12 cellular contexts compared by ENCODE assay signal in the genomic region with DNA sequence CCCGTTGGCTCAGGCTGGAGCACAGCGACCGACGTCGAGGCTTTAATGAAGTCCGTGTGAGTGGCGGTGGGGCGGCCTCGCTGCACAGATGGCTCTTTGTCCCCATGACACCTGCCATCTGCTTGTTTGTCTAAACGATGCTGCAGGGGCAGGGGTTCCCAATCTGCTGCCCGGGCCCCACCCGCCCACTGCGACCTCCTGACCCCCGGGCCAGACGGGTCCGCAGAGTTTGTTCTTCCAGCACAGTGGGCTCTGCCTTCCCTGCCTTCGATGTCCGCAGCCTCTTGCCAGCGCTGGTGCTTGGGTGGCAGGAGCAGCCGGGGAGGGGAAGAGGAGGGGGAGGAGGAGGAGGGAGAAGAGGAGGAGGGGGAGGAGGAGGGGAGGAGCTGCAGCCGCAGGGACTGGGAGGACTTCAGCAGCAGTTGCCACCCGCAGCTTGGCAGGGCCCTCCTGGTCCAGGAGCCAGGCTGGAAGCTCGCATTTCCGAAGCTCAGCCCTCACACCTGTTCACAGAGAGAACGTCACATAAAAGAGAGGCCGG.
DNase-seq lines count a peak whose midpoint lies in the region; ATAC-seq, FAIRE-seq and TF ChIP-seq lines count a peak whose summit lies in the region.
"Had no signal": no experiment of that assay in that cellular context is flagged by ENCODE, and none has a peak within 500 bp of the region (broad histone marks: within the 10 kb centered on the region; RNA-seq: fewer than 3 reads in every experiment).

No MANE protein-coding gene starts in this region.

- H3K9me3 ChIP-seq in kidney (ENCODE audit: control insufficient read depth in 1 of 2, low read length in 2 of 2) = no peaks in the 10 kb centered on the region
- H3K9me3 ChIP-seq in testis = no peaks in the 10 kb centered on the region

- H3K36me3 ChIP-seq in kidney (ENCODE audit: control insufficient read depth in 1 of 2, insufficient read depth in 2 of 2, low read length in 2 of 2) (no peaks in the 10 kb centered on the region), testis (ENCODE audit: low read depth, missing control alignments) (no peaks in the 10 kb centered on the region)
- H3K36me3 ChIP-seq: SJSA1 had no signal

- no peaks in the 10 kb centered on the region for H3K4me1 ChIP-seq in kidney (ENCODE audit: control insufficient read depth in 1 of 2, insufficient read depth in 1 of 2, low read depth in 1 of 2, low read length in 2 of 2)
- H3K4me1 ChIP-seq in testis = no peaks in the 10 kb centered on the region
- H3K4me1 ChIP-seq: SJSA1 had no signal

- H3K9ac ChIP-seq in kidney (ENCODE audit: low read length in 2 of 2) = no peak overlapping the region

- TF ChIP-seq POLR2A in testis (IDR thresholded peaks at IDR 0.05) = no peak

- intact Hi-C loops in kidney (cut with DNase I) = no loop called here
- intact Hi-C loops in testis (cut with DNase I; ENCODE audit: low total_unique reads) = no loop called here

- FAIRE-seq in kidney (lab: Jason Lieb, UNC) = no peak

- H3K27ac ChIP-seq in kidney (ENCODE audit: low read depth in 2 of 2, low read length in 2 of 2) (no peak overlapping the region), testis (no peak overlapping the region)
- H3K27ac ChIP-seq: SJSA1 had no signal

- H3K4me3 ChIP-seq in kidney (ENCODE audit: low read length in 2 of 2) (no peak overlapping the region), testis (no peak overlapping the region)
- H3K4me3 ChIP-seq: SJSA1 had no signal

- TF ChIP-seq CTCF in kidney (IDR thresholded peaks at IDR 0.05; ENCODE audit: borderline replicate concordance, extremely low read depth, insufficient read depth) (no peak), testis (IDR thresholded peaks at IDR 0.05) (no peak)

- ATAC-seq in HG02642 (IDR thresholded peaks at IDR 0.05; ENCODE audit: poor library complexity, unreplicated experiment) (no peak), HG03095 (IDR thresholded peaks at IDR 0.05; ENCODE audit: unreplicated experiment) (no peak)

- DNase-seq in activated CD8-positive, alpha-beta memory T cell treated with anti-CD3 and anti-CD28 coated beads for 24 hours = peak; percentile 42
- DNase-seq in activated CD8-positive, alpha-beta memory T cell treated with anti-CD3 and anti-CD28 coated beads, Interleukin-2, amount 50 U/mL, for 4 hours = no peak
- peak; percentile 91 for DNase-seq in NCI-H82 (lab: John Stamatoyannopoulos, UW)
- DNase-seq in kidney = peak; percentile 65
- peak; percentile 13 for DNase-seq in testis
- no peak for DNase-seq in DMS79 treated with DMSO at 0.1 percent for 48 hours (lab: John Stamatoyannopoulos, UW)
- DNase-seq: GF-D8; GOT3; stimulated activated CD4-positive, alpha-beta T cell treated with anti-CD3 and anti-CD28 coated beads, Interleukin-4, amount 100 ng/mL, for 4 hours had no signal

- H3K27me3 ChIP-seq in testis = no peaks in the 10 kb centered on the region
- H3K27me3 ChIP-seq: SJSA1 had no signal

- 56 to 57% methylated on average over 17 to 25 of the region's 26 CpGs for WGBS in testis, 2 donors

Comparison
In these comparisons a context has a peak if more than half of its experiments do, and no peak if none do; other contexts are left out.
1. DNase-seq: peak in activated CD8-positive, alpha-beta memory T cell treated with anti-CD3 and anti-CD28 coated beads for 24 hours (single experiment), NCI-H82 (single experiment), kidney (single experiment) and testis (single experiment); none in activated CD8-positive, alpha-beta memory T cell treated with anti-CD3 and anti-CD28 coated beads, Interleukin-2, amount 50 U/mL, for 4 hours (single experiment) and DMS79 treated with DMSO at 0.1 percent for 48 hours (single experiment).